Comparison of ENCODE assay signal across 8 cellular contexts in genomic region chr13:102399791-102400618, GRCh38. TPM values are rescaled to one million over a fixed set of nuclear protein-coding genes. Genes with fewer than 3 reads are reported as not detected.
DNase-seq lines count a peak whose midpoint lies in the region; ATAC-seq and TF ChIP-seq lines count a peak whose summit lies in the region.

No MANE protein-coding gene starts in this region.

- no peak overlapping the region for H3K27ac ChIP-seq in GM23248
- H3K27ac ChIP-seq in Peyer's patch = peak overlapping the region in 3 of 4 donors; percentile 12 to 57 (median 34)
- peak overlapping the region in 1 of 2 donors; percentile 42 for H3K27ac ChIP-seq in left lung
- peak overlapping the region in 3 of 5 donors; percentile 23 to 72 (median 56) for H3K27ac ChIP-seq in stomach
- H3K27ac ChIP-seq in OCI-LY7 (ENCODE audit: low read depth, low read length, poor library complexity, severe bottlenecking) = no peak overlapping the region

- DNase-seq in Caki2 (ENCODE audit: low read depth) (peak; percentile 11), GM23248 (peak; percentile 40), Peyer's patch (peak in 1 of 3 donors; percentile 46), cerebellum (ENCODE audit: low spot score) (peak; percentile 66), left lung (peak in 1 of 2 donors; percentile 76), stomach (no peak), OCI-LY7 (ENCODE audit: low spot score) (no peak)

- in situ Hi-C loops in Caki2 (cut with HindIII; ENCODE audit: low pct_unique_long_range_greater_than_20kb, low sequenced_read_pairs) = no loop called here
- in situ Hi-C loops in GM23248 (cut with MboI) = no loop called here

- ATAC-seq in left lung (peak; percentile 53), HG03135 (IDR thresholded peaks at IDR 0.05; ENCODE audit: unreplicated experiment) (no peak)

- H3K4me2 ChIP-seq in GM23248 (ENCODE audit: unreplicated experiment) = peak overlapping the region; percentile 75
- H3K4me2 ChIP-seq in OCI-LY7 (ENCODE audit: low read length) = no peak overlapping the region

- no peaks in the 10 kb centered on the region for H3K79me2 ChIP-seq in GM23248 (ENCODE audit: insufficient read depth)
- H3K79me2 ChIP-seq in OCI-LY7 (ENCODE audit: insufficient read depth, low read depth, low read length) = no peaks in the 10 kb centered on the region

- TF ChIP-seq CTCF in Peyer's patch (IDR thresholded peaks at IDR 0.05) (no peak), left lung (IDR thresholded peaks at IDR 0.05) (no peak), stomach (IDR thresholded peaks at IDR 0.05) (no peak), OCI-LY7 (conservative IDR thresholded peaks at IDR 0.05; ENCODE audit: low read length) (no peak)

- no peaks in the 10 kb centered on the region for H4K20me1 ChIP-seq in GM23248 (ENCODE audit: insufficient read depth)
- no peaks in the 10 kb centered on the region for H4K20me1 ChIP-seq in OCI-LY7 (ENCODE audit: insufficient read depth, low read length)

- H3K27me3 ChIP-seq in GM23248 (replicated peaks; ENCODE audit: insufficient read depth) = peaks cover 46% of the 10 kb centered on the region
- H3K27me3 ChIP-seq in Peyer's patch = no peaks in the 10 kb centered on the region
- peaks cover 27 to 68% of the 10 kb centered on the region in 2 donors for H3K27me3 ChIP-seq in left lung
- H3K27me3 ChIP-seq in stomach = peaks cover 0 to 46% (median 34%) of the 10 kb centered on the region in 3 donors

- H3K9me2 ChIP-seq in GM23248 (ENCODE audit: insufficient read depth) (no peaks in the 10 kb centered on the region), OCI-LY7 (ENCODE audit: insufficient read depth, low read length) (no peaks in the 10 kb centered on the region)

- H3K9ac ChIP-seq in GM23248 = no peak overlapping the region

- BruUV-seq in OCI-LY7 (replicated peaks; lab: Mats Ljungman, UMichigan) = no TSS peak

- 1% methylated on average over 46 to 47 of the region's 56 CpGs for WGBS in GM23248 (ENCODE audit: low coverage in 1 of 2, low lambda C conversion rate in 2 of 2, missing lambda C conversion rate in 2 of 2), 2 experiments
- WGBS in stomach, 5 donors = 1 to 3% (median 3%) methylated on average over 18 to 56 of the region's 56 CpGs

- no peaks in the 10 kb centered on the region for H3K9me3 ChIP-seq in GM23248 (ENCODE audit: low read depth)
- no peaks in the 10 kb centered on the region for H3K9me3 ChIP-seq in Peyer's patch
- no peaks in the 10 kb centered on the region for H3K9me3 ChIP-seq in left lung
- no peaks in the 10 kb centered on the region for H3K9me3 ChIP-seq in stomach
- no peaks in the 10 kb centered on the region for H3K9me3 ChIP-seq in OCI-LY7 (ENCODE audit: low read length)

- H2AFZ ChIP-seq in GM23248 (peak overlapping the region; percentile 79), OCI-LY7 (ENCODE audit: low read length) (no peak overlapping the region)

- no peak for TF ChIP-seq POLR2A in Peyer's patch (IDR thresholded peaks at IDR 0.05)
- TF ChIP-seq POLR2A in stomach (IDR thresholded peaks at IDR 0.05) = no peak

- no peak for TF ChIP-seq EP300 in stomach (IDR thresholded peaks at IDR 0.05)

- H3K36me3 ChIP-seq in GM23248 (ENCODE audit: low read depth) (no peaks in the 10 kb centered on the region), Peyer's patch (no peaks in the 10 kb centered on the region), left lung (no peaks in the 10 kb centered on the region), stomach (no peaks in the 10 kb centered on the region), OCI-LY7 (ENCODE audit: insufficient read depth, low read length) (no peaks in the 10 kb centered on the region)

- peak overlapping the region; percentile 54 for H3K4me3 ChIP-seq in GM23248
- peak overlapping the region; percentile 31 to 58 (median 48) for H3K4me3 ChIP-seq in Peyer's patch
- H3K4me3 ChIP-seq in left lung = peak overlapping the region; percentile 38 to 40
- H3K4me3 ChIP-seq in stomach = peak overlapping the region; percentile 54 to 60 (median 58)
- H3K4me3 ChIP-seq in OCI-LY7 (ENCODE audit: low read depth, low read length, poor library complexity, severe bottlenecking) = no peak overlapping the region

- H3K4me1 ChIP-seq in GM23248 (ENCODE audit: insufficient read depth) = peaks cover 5% of the 10 kb centered on the region
- peaks cover 0 to 12% (median 5%) of the 10 kb centered on the region in 4 donors for H3K4me1 ChIP-seq in Peyer's patch
- H3K4me1 ChIP-seq in left lung = peaks cover 8 to 11% of the 10 kb centered on the region in 2 donors
- peaks cover 19 to 38% (median 27%) of the 10 kb centered on the region in 4 donors for H3K4me1 ChIP-seq in stomach
- no peaks in the 10 kb centered on the region for H3K4me1 ChIP-seq in OCI-LY7 (ENCODE audit: insufficient read depth, low read length, poor library complexity, severe bottlenecking)

- POLR2A ChIA-PET in OCI-LY7 (lab: Charles Lee) = no interaction called here

- intact Hi-C loops in left lung (cut with DNase I) (no loop called here), stomach (cut with DNase I; ENCODE audit: low total_unique reads) (no loop called here), OCI-LY7 (cut with micrococcal nuclease; ENCODE audit: unreplicated experiment) (loop anchor here (2.0 kb wide), 1 partner anchor 57 kb away; no protein-coding TSS in a partner anchor)

- peaks cover 7% of the 10 kb centered on the region; the same call in 1 of the 2 replicates for H3F3A ChIP-seq in GM23248 (ENCODE audit: insufficient read depth)

- CTCF ChIA-PET in OCI-LY7 (lab: Charles Lee; ENCODE audit: unreplicated experiment) = interaction anchor here (0.6 kb wide), 1 partner anchor 689 kb away, joined by 3 read pairs; no protein-coding TSS in a partner anchor

RNA-seq across cellular contexts. Expression of gene FGF14, which starts 1.8 kb away (rescaled TPM):
- total RNA-seq in Caki2 (2014; rRNA removed; shearing (Covaris generic); ENCODE audit: low replicate concordance) = not detected in 2 replicates
- total RNA-seq in GM23248 (2014; rRNA removed; shearing (Covaris generic)) = under 0.01 TPM in 1 of 2 replicates, not detected in the other
- polyA plus RNA-seq in GM23248 (2016; fragmentation: Nextera tagmentation; extraction: Ambion mirVana) (1.3 and 1.9 TPM in 2 replicates), stomach (1 to 10 TPM in 1 of 3 donors, under 1 TPM in 2; 0.08 to 1.4 (median 0.50) TPM)
- total RNA-seq in Peyer's patch (1 to 10 TPM in 1 of 4 donors, under 1 TPM in 2, not detected in 1; 0.28 to 2.3 (median 0.35) TPM), cerebellum (86.1 TPM), left lung (1 to 10 TPM; 1.4 to 3.4 TPM), stomach (1 to 10 TPM in 2 of 5 donors, under 1 TPM in 3; 0.14 to 6.6 (median 0.58) TPM), OCI-LY7 (2022) (not detected in 2 replicates)
- total RNA-seq in OCI-LY7 (2014; rRNA removed; shearing (Covaris generic)) = not detected in 2 replicates

Comparison
In these comparisons a context has a peak if more than half of its experiments do, and no peak if none do; other contexts are left out.
1. DNase-seq: peak in Caki2 (single experiment), GM23248 (single experiment) and cerebellum (single experiment); none in stomach (single experiment) and OCI-LY7 (single experiment).
2. H3K27ac ChIP-seq: peak in Peyer's patch (3 of 4) and stomach (3 of 5); none in GM23248 (single experiment) and OCI-LY7 (single experiment).
3. RNA of gene FGF14, which starts 1.8 kb away (total RNA-seq): 86.1 TPM in cerebellum (single experiment); 1.4 to 3.4 TPM in left lung, 0.14 to 6.6 TPM in stomach, 0.28 to 2.3 TPM in Peyer's patch, not detected in Caki2, under 0.01 TPM in GM23248 and not detected in OCI-LY7; every median in the first group is over 10 times any median in the second.